9 cellular contexts compared by ENCODE assay signal in genomic region chr1:9537863-9538668, GRCh38. TPM values are rescaled to one million over a fixed set of nuclear protein-coding genes. Genes with fewer than 3 reads are reported as not detected.
DNase-seq lines count a peak whose midpoint lies in the region; ATAC-seq and TF ChIP-seq lines count a peak whose summit lies in the region.
"Had no signal": no experiment of that assay in that cellular context is flagged by ENCODE, and none has a peak within 500 bp of the region (broad histone marks: within the 10 kb centered on the region; RNA-seq: fewer than 3 reads in every experiment).

No MANE protein-coding gene starts in this region.

- no peaks in the 10 kb centered on the region for H3K9me3 ChIP-seq in CD8-positive, alpha-beta memory T cell (ENCODE audit: low read length)

- H3K36me3 ChIP-seq in CD8-positive, alpha-beta memory T cell (ENCODE audit: insufficient read depth, low read length), result no peaks in the 10 kb centered on the region

- TF ChIP-seq CTCF in MCF 10A (IDR thresholded peaks at IDR 0.05; ENCODE audit: unreplicated experiment), result no peak

- peak overlapping the region; percentile 16 to 89 (median 54) for H3K4me3 Mint-ChIP-seq in CD8-positive, alpha-beta memory T cell
- H3K4me3 Mint-ChIP-seq in MCF 10A (ENCODE audit: unreplicated experiment), result no peak overlapping the region
- peak overlapping the region; percentile 64 for H3K4me3 Mint-ChIP-seq in natural killer cell treated with Interleukin-12 subunit alpha and Interleukin-12 subunit beta and Interleukin-15 and Interleukin-18, amount 100 ng/mL, for 72 hours

- peaks cover 0 to 2% (median 0%) of the 10 kb centered on the region in 3 donors for H3K36me3 Mint-ChIP-seq in CD8-positive, alpha-beta memory T cell
- no peaks in the 10 kb centered on the region for H3K36me3 Mint-ChIP-seq in MCF 10A (ENCODE audit: insufficient read depth, unreplicated experiment)
- no peaks in the 10 kb centered on the region for H3K36me3 Mint-ChIP-seq in natural killer cell treated with Interleukin-12 subunit alpha and Interleukin-12 subunit beta and Interleukin-15 and Interleukin-18, amount 100 ng/mL, for 72 hours

- no peak for DNase-seq in CD8-positive, alpha-beta memory T cell
- DNase-seq in NCI-H2029 (lab: John Stamatoyannopoulos, UW) (peak; percentile 80), MCF 10A (ENCODE audit: unreplicated experiment) (no peak), T1000 (lab: John Stamatoyannopoulos, UW) (no peak), NCI-H446 treated with DMSO at 0.1 percent for 48 hours (lab: John Stamatoyannopoulos, UW) (no peak), posterior vena cava (ENCODE audit: low spot score) (no peak)
- DNase-seq in natural killer cell treated with Interleukin-12 subunit alpha and Interleukin-12 subunit beta and Interleukin-15 and Interleukin-18, amount 100 ng/mL, for 72 hours (ENCODE audit: low spot score), result no peak
- DNase-seq: NCI-H226 had no signal

- no peaks in the 10 kb centered on the region for H3K27me3 Mint-ChIP-seq in CD8-positive, alpha-beta memory T cell
- no peaks in the 10 kb centered on the region for H3K27me3 Mint-ChIP-seq in MCF 10A (ENCODE audit: insufficient read depth, unreplicated experiment)
- no peaks in the 10 kb centered on the region for H3K27me3 Mint-ChIP-seq in natural killer cell treated with Interleukin-12 subunit alpha and Interleukin-12 subunit beta and Interleukin-15 and Interleukin-18, amount 100 ng/mL, for 72 hours

- no peak overlapping the region for H3K27ac ChIP-seq in CD8-positive, alpha-beta memory T cell (ENCODE audit: low read depth, low read length)

- POLR2A ChIA-PET in CD8-positive, alpha-beta memory T cell (lab: Charles Lee), result interaction anchor here (0.7 kb wide), 1 partner anchor 26 kb away, joined by 3 read pairs; no protein-coding TSS in a partner anchor
- POLR2A ChIA-PET in MCF 10A (lab: Yijun Ruan, JAX), result interaction anchor here (1.1 to 1.7 kb wide), 2 partner anchors 16 to 21 kb away, joined by 4 to 5 read pairs; no protein-coding TSS in a partner anchor

- no peak overlapping the region for H3K4me3 ChIP-seq in CD8-positive, alpha-beta memory T cell (ENCODE audit: low read length)

- no peaks in the 10 kb centered on the region for H3K27me3 ChIP-seq in CD8-positive, alpha-beta memory T cell (ENCODE audit: insufficient read depth, low read length, poor library complexity, severe bottlenecking)

- peak overlapping the region in 7 of 8 donors; percentile 2 to 92 (median 48) for H3K27ac Mint-ChIP-seq in CD8-positive, alpha-beta memory T cell
- peak overlapping the region; percentile 57 for H3K27ac Mint-ChIP-seq in MCF 10A (ENCODE audit: low read depth, unreplicated experiment)
- H3K27ac Mint-ChIP-seq in natural killer cell treated with Interleukin-12 subunit alpha and Interleukin-12 subunit beta and Interleukin-15 and Interleukin-18, amount 100 ng/mL, for 72 hours, result peak overlapping the region; percentile 25 to 68

- H3K9me3 Mint-ChIP-seq in CD8-positive, alpha-beta memory T cell, result no peaks in the 10 kb centered on the region
- no peaks in the 10 kb centered on the region for H3K9me3 Mint-ChIP-seq in MCF 10A (ENCODE audit: unreplicated experiment)
- no peaks in the 10 kb centered on the region for H3K9me3 Mint-ChIP-seq in natural killer cell treated with Interleukin-12 subunit alpha and Interleukin-12 subunit beta and Interleukin-15 and Interleukin-18, amount 100 ng/mL, for 72 hours

- no TSS peak for BruUV-seq in MCF 10A (replicated peaks; lab: Mats Ljungman, UMichigan)

- intact Hi-C loops in MCF 10A (cut with micrococcal nuclease) (no loop called here), posterior vena cava (cut with DNase I) (no loop called here)

- H3K4me1 ChIP-seq in CD8-positive, alpha-beta memory T cell (ENCODE audit: insufficient read depth, low read length), result peaks cover 21% of the 10 kb centered on the region

- CTCF ChIA-PET in CD8-positive, alpha-beta memory T cell (lab: Charles Lee), result interaction anchor here (1.4 kb wide), 1 partner anchor 36 kb away, joined by 3 read pairs; no protein-coding TSS in a partner anchor
- CTCF ChIA-PET in MCF 10A (lab: Yijun Ruan, JAX), result interaction anchor here (0.6 to 1.2 kb wide), 6 partner anchors 8 to 356 kb away, joined by 3 to 4 read pairs (median 3); no protein-coding TSS in a partner anchor

- H3K4me1 Mint-ChIP-seq in CD8-positive, alpha-beta memory T cell, result peaks cover 26 to 34% (median 32%) of the 10 kb centered on the region in 3 donors
- H3K4me1 Mint-ChIP-seq in MCF 10A (ENCODE audit: insufficient read depth, unreplicated experiment), result peaks cover 5% of the 10 kb centered on the region
- peaks cover 22 to 29% of the 10 kb centered on the region in 2 donors for H3K4me1 Mint-ChIP-seq in natural killer cell treated with Interleukin-12 subunit alpha and Interleukin-12 subunit beta and Interleukin-15 and Interleukin-18, amount 100 ng/mL, for 72 hours (ENCODE audit: low read depth in 2 of 2)

- no peak for ATAC-seq in natural killer cell treated with Interleukin-12 subunit alpha and Interleukin-12 subunit beta and Interleukin-15 and Interleukin-18, amount 100 ng/mL, for 72 hours
- no peak for ATAC-seq in GM21515 (IDR thresholded peaks at IDR 0.05; ENCODE audit: unreplicated experiment)

RNA-seq across cellular contexts. Expression of gene SLC25A33, which starts 1.2 kb away (rescaled TPM):
- 10 to 100 TPM; 12.8 to 12.9 TPM for total RNA-seq in CD8-positive, alpha-beta memory T cell
- polyA plus RNA-seq in CD8-positive, alpha-beta memory T cell, result 6.5 TPM
- total RNA-seq in MCF 10A (2022) (6.5 and 8.1 TPM in 2 replicates), posterior vena cava (1 to 10 TPM; 2.3 to 4.5 TPM)
- total RNA-seq in natural killer cell treated with Interleukin-12 subunit alpha and Interleukin-12 subunit beta and Interleukin-15 and Interleukin-18, amount 100 ng/mL, for 72 hours, result 10 to 100 TPM in 1 of 2 donors, 1 to 10 TPM in 1; 7.1 to 13.6 TPM

RNA-seq across cellular contexts. Expression of gene TMEM201, which starts 50.6 kb away (rescaled TPM):
- total RNA-seq in CD8-positive, alpha-beta memory T cell, result 10 to 100 TPM; 32.2 to 32.8 TPM
- polyA plus RNA-seq in CD8-positive, alpha-beta memory T cell, result 2.8 TPM
- total RNA-seq in MCF 10A (2022), result 9.2 and 11.1 TPM in 2 replicates
- total RNA-seq in natural killer cell treated with Interleukin-12 subunit alpha and Interleukin-12 subunit beta and Interleukin-15 and Interleukin-18, amount 100 ng/mL, for 72 hours, result 10 to 100 TPM; 16.5 to 51.0 TPM
- total RNA-seq in posterior vena cava, result 1 to 10 TPM; 6.1 to 6.9 TPM
